Comparison of ENCODE assay signal across 1 cellular context in the genomic region with DNA sequence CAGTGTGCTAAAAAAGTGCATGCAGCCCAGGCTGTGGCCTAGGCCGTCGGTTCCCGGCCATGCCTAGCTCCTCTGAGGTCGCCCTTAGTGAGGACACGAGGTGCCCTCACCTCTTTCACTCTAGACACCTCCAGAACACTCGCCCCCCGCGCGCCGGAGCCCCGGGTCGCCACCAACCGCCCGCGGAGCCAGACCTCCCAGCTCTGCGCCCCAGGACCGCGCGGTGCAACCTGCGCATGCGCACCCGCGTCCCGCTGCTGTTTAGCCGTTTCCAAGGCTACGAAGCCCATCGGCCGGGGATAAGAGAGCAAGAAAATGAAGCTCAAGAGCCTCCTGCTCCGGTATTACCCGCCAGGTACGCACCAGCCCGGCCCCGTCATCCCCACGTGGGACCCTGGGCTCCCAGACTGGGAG.
TF ChIP-seq lines count a peak whose summit lies in the region.

A gene with protein sequence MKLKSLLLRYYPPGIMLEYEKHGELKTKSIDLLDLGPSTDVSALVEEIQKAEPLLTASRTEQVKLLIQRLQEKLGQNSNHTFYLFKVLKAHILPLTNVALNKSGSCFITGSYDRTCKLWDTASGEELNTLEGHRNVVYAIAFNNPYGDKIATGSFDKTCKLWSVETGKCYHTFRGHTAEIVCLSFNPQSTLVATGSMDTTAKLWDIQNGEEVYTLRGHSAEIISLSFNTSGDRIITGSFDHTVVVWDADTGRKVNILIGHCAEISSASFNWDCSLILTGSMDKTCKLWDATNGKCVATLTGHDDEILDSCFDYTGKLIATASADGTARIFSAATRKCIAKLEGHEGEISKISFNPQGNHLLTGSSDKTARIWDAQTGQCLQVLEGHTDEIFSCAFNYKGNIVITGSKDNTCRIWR (plus strand): TSS at position 257 of the 414 bp plus-strand sequence. CDS start 59 bp downstream, at position 316.

TF ChIP-seq in endothelial cell of umbilical vein, 7 proteins besides CTCF, POLR2A, EP300 and RAD21:
- TF ChIP-seq JUN (IDR thresholded peaks at IDR 0.05; ENCODE audit: borderline replicate concordance, insufficient read depth, insufficient read length, low read depth), result no peak
- TF ChIP-seq FOS (IDR thresholded peaks at IDR 0.05; ENCODE audit: borderline replicate concordance, insufficient read depth, low read length), result no peak
- no peak for TF ChIP-seq MYC (IDR thresholded peaks at IDR 0.05; ENCODE audit: low read depth, low read length)
- TF ChIP-seq, protein P1, sequence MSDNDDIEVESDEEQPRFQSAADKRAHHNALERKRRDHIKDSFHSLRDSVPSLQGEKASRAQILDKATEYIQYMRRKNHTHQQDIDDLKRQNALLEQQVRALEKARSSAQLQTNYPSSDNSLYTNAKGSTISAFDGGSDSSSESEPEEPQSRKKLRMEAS (IDR thresholded peaks at IDR 0.05; ENCODE audit: insufficient read depth, insufficient read length), result no peak
- no peak for TF ChIP-seq GATA2 (IDR thresholded peaks at IDR 0.05; ENCODE audit: insufficient read depth, insufficient read length, low read depth, low read length)
- no peak for TF ChIP-seq POLR2AphosphoS5 (IDR thresholded peaks at IDR 0.05; ENCODE audit: insufficient read depth, low read depth, low read length)
- no peak for TF ChIP-seq EZH2 (IDR thresholded peaks at IDR 0.05; ENCODE audit: borderline replicate concordance, low read depth, low read length, severe bottlenecking)
TF ChIP-seq in endothelial cell of umbilical vein: peak in this region for 0.
